Comparison of ENCODE assay signal across 8 cellular contexts in genomic region chr5:180828756-180829531, GRCh38. TPM values are rescaled to one million over a fixed set of nuclear protein-coding genes. Genes with fewer than 3 reads are reported as not detected.
DNase-seq lines count a peak whose midpoint lies in the region; ATAC-seq and TF ChIP-seq lines count a peak whose summit lies in the region.
"Not testable (repeated sequence)": the region's sequence is repeated elsewhere in the genome, so short reads cannot be mapped to it uniquely, and the experiment has no call there.

No MANE protein-coding gene starts in this region.

- POLR2A ChIA-PET in activated B cell treated with CpG ODN at 0.5 μM for 24 hours (lab: Charles Lee): interaction anchor here (4.2 to 6.3 kb wide), 3 partner anchors 20 to 33 kb away, joined by 84 to 240 read pairs (median 118); partner anchors contain the start of genes MGAT1 and ZFP62

- H3K27me3 ChIP-seq in BLaER1; HL-60 (ENCODE audit: insufficient read depth, poor library complexity, severe bottlenecking); endodermal cell (ENCODE audit: control insufficient read depth, insufficient read depth, low read length, poor library complexity, severe bottlenecking); lower lobe of right lung (ENCODE audit: low read depth); suprapubic skin: not testable (repeated sequence)

- H3K36me3 ChIP-seq in BLaER1: peaks cover 13% of the 10 kb centered on the region
- H3K36me3 ChIP-seq in endodermal cell (ENCODE audit: control insufficient read depth, insufficient read depth, low read length); lower lobe of right lung; suprapubic skin: not testable (repeated sequence)

- H3K27ac Mint-ChIP-seq in activated B cell treated with CpG ODN at 0.5 μM for 24 hours: peak overlapping the region; percentile 98
- peak overlapping the region; percentile 99 for H3K27ac Mint-ChIP-seq in activated naive CD8-positive, alpha-beta T cell treated with anti-CD3 and anti-CD28 coated beads for 36 hours
- H3K27ac Mint-ChIP-seq in endodermal cell: not testable (repeated sequence)
- peak overlapping the region; percentile 88 for H3K27ac Mint-ChIP-seq in progenitor cell of endocrine pancreas

- H3K9me3 ChIP-seq in BLaER1 (peaks cover 22% of the 10 kb centered on the region), endodermal cell (ENCODE audit: control insufficient read depth, low read length) (peaks cover 24% of the 10 kb centered on the region)
- not testable (repeated sequence) for H3K9me3 ChIP-seq in lower lobe of right lung, suprapubic skin

- intact Hi-C loops in activated B cell treated with CpG ODN at 0.5 μM for 24 hours (cut with micrococcal nuclease); lower lobe of right lung (cut with DNase I): not testable (repeated sequence)

- not testable (repeated sequence) for H3K27ac ChIP-seq in BLaER1; endodermal cell (ENCODE audit: low read depth, low read length)
- H3K27ac ChIP-seq in HL-60 (replicated peaks): peak overlapping the region; percentile 67
- peak overlapping the region; percentile 98 for H3K27ac ChIP-seq in lower lobe of right lung
- H3K27ac ChIP-seq in suprapubic skin: peak overlapping the region; percentile 97

- ATAC-seq in activated B cell treated with CpG ODN at 0.5 μM for 24 hours (ENCODE audit: low read depth); lower lobe of right lung: not testable (repeated sequence)

- H3K36me3 Mint-ChIP-seq in activated B cell treated with CpG ODN at 0.5 μM for 24 hours (ENCODE audit: low read depth): peaks cover 25% of the 10 kb centered on the region
- H3K36me3 Mint-ChIP-seq in activated naive CD8-positive, alpha-beta T cell treated with anti-CD3 and anti-CD28 coated beads for 36 hours: peaks cover 34% of the 10 kb centered on the region
- H3K36me3 Mint-ChIP-seq in endodermal cell (ENCODE audit: low read depth): peaks cover 17% of the 10 kb centered on the region
- H3K36me3 Mint-ChIP-seq in progenitor cell of endocrine pancreas (ENCODE audit: insufficient read depth): peaks cover 23% of the 10 kb centered on the region

- H3K4me1 ChIP-seq in BLaER1: peaks cover 34% of the 10 kb centered on the region
- H3K4me1 ChIP-seq in endodermal cell (ENCODE audit: control insufficient read depth, insufficient read depth, low read length): not testable (repeated sequence)
- H3K4me1 ChIP-seq in lower lobe of right lung: peaks cover 64% of the 10 kb centered on the region
- H3K4me1 ChIP-seq in suprapubic skin: peaks cover 66% of the 10 kb centered on the region

- not testable (repeated sequence) for H3K9me3 Mint-ChIP-seq in activated B cell treated with CpG ODN at 0.5 μM for 24 hours; activated naive CD8-positive, alpha-beta T cell treated with anti-CD3 and anti-CD28 coated beads for 36 hours
- H3K9me3 Mint-ChIP-seq in endodermal cell (peaks cover 43% of the 10 kb centered on the region), progenitor cell of endocrine pancreas (ENCODE audit: low read depth) (peaks cover 13% of the 10 kb centered on the region)

- H4K20me1 ChIP-seq in BLaER1: not testable (repeated sequence)

- DNase-seq in HL-60 (ENCODE audit: low read depth in 1 of 2, low spot score in 1 of 2): peak in 1 of 2 experiments; percentile 45
- DNase-seq in activated B cell treated with CpG ODN at 0.5 μM for 24 hours; activated naive CD8-positive, alpha-beta T cell treated with anti-CD3 and anti-CD28 coated beads for 36 hours; endodermal cell; lower lobe of right lung; progenitor cell of endocrine pancreas (ENCODE audit: low spot score, unreplicated experiment); suprapubic skin (ENCODE audit: low spot score in 2 of 2): not testable (repeated sequence)

- TF ChIP-seq CTCF in HL-60 (IDR thresholded peaks at IDR 0.05; ENCODE audit: insufficient read depth, low read length); activated B cell treated with CpG ODN at 0.5 μM for 24 hours (IDR thresholded peaks at IDR 0.05); endodermal cell (conservative IDR thresholded peaks at IDR 0.05); lower lobe of right lung (IDR thresholded peaks at IDR 0.05); progenitor cell of endocrine pancreas (IDR thresholded peaks at IDR 0.05; ENCODE audit: unreplicated experiment); suprapubic skin (IDR thresholded peaks at IDR 0.05): not testable (repeated sequence)

- H3K27me3 Mint-ChIP-seq in activated B cell treated with CpG ODN at 0.5 μM for 24 hours; activated naive CD8-positive, alpha-beta T cell treated with anti-CD3 and anti-CD28 coated beads for 36 hours; progenitor cell of endocrine pancreas: not testable (repeated sequence)
- H3K27me3 Mint-ChIP-seq in endodermal cell (ENCODE audit: insufficient read depth): peaks cover 60% of the 10 kb centered on the region

- peaks cover 41% of the 10 kb centered on the region for H3K4me1 Mint-ChIP-seq in activated B cell treated with CpG ODN at 0.5 μM for 24 hours
- H3K4me1 Mint-ChIP-seq in activated naive CD8-positive, alpha-beta T cell treated with anti-CD3 and anti-CD28 coated beads for 36 hours: peaks cover 39% of the 10 kb centered on the region
- H3K4me1 Mint-ChIP-seq in endodermal cell: not testable (repeated sequence)
- peaks cover 24% of the 10 kb centered on the region for H3K4me1 Mint-ChIP-seq in progenitor cell of endocrine pancreas (ENCODE audit: low read depth)

- H3K4me2 ChIP-seq in BLaER1: not testable (repeated sequence)

- H3K4me3 Mint-ChIP-seq in activated B cell treated with CpG ODN at 0.5 μM for 24 hours (peak overlapping the region; percentile 48), progenitor cell of endocrine pancreas (ENCODE audit: low read depth) (peak overlapping the region; percentile 62)
- H3K4me3 Mint-ChIP-seq in activated naive CD8-positive, alpha-beta T cell treated with anti-CD3 and anti-CD28 coated beads for 36 hours: peak overlapping the region; percentile 98
- H3K4me3 Mint-ChIP-seq in endodermal cell: not testable (repeated sequence)

- CTCF ChIA-PET in activated B cell treated with CpG ODN at 0.5 μM for 24 hours (lab: Charles Lee): interaction anchor here (1.2 to 1.6 kb wide), 2 partner anchors 13 to 44 kb away, joined by 3 to 5 read pairs; no protein-coding TSS in a partner anchor

- WGBS in endodermal cell (ENCODE audit: insufficient coverage in 1 of 2, insufficient read length in 1 of 2), 2 experiments: 95 to 98% methylated on average over 6 to 12 of the region's 13 CpGs
- 93% methylated on average over 13 of the region's 13 CpGs for WGBS in suprapubic skin

- not testable (repeated sequence) for H3K9ac ChIP-seq in BLaER1; endodermal cell (ENCODE audit: extremely low read depth, low read length, poor library complexity, severe bottlenecking)

- H3K4me3 ChIP-seq in BLaER1: peak overlapping the region; percentile 97; the same call in 1 of the 2 replicates
- H3K4me3 ChIP-seq in HL-60 (replicated peaks; ENCODE audit: insufficient read depth, low read length); suprapubic skin: not testable (repeated sequence)
- H3K4me3 ChIP-seq in endodermal cell (ENCODE audit: low read length): peak overlapping the region; percentile 81
- H3K4me3 ChIP-seq in lower lobe of right lung: peak overlapping the region; percentile 91

- TF ChIP-seq POLR2A in suprapubic skin (IDR thresholded peaks at IDR 0.05): not testable (repeated sequence)

- TF ChIP-seq EP300 in suprapubic skin (IDR thresholded peaks at IDR 0.05): not testable (repeated sequence)

RNA-seq across cellular contexts. Expression of gene MGAT1, which starts 26.3 kb away (rescaled TPM):
- 66.9 and 74.5 TPM in 2 replicates for total RNA-seq in activated B cell treated with CpG ODN at 0.5 μM for 24 hours
- total RNA-seq in activated naive CD8-positive, alpha-beta T cell treated with anti-CD3 and anti-CD28 coated beads for 36 hours: 100 to 1,000 TPM in 1 of 2 experiments, 10 to 100 TPM in 1; 99.1 to 101 TPM
- total RNA-seq in endodermal cell: 100 to 1,000 TPM in 1 of 2 donors, 10 to 100 TPM in 1; 76.2 to 101 TPM
- 58.9 TPM for polyA plus RNA-seq in endodermal cell (2013, experiment 1 of 2)
- 55.0 TPM for polyA plus RNA-seq in endodermal cell (2013, experiment 2 of 2)
- total RNA-seq in lower lobe of right lung: 241 TPM
- 63.8 and 66.9 TPM in 2 replicates for total RNA-seq in progenitor cell of endocrine pancreas
- total RNA-seq in suprapubic skin: 100 to 1,000 TPM; 122 to 137 (median 125) TPM

RNA-seq across cellular contexts. Expression of gene ZFP62, which starts 32.1 kb away (rescaled TPM):
- total RNA-seq in activated B cell treated with CpG ODN at 0.5 μM for 24 hours: 43.7 and 45.6 TPM in 2 replicates
- 10 to 100 TPM; 21.2 to 23.7 TPM for total RNA-seq in activated naive CD8-positive, alpha-beta T cell treated with anti-CD3 and anti-CD28 coated beads for 36 hours
- total RNA-seq in endodermal cell: 10 to 100 TPM; 37.3 to 44.6 TPM
- 43.3 TPM for polyA plus RNA-seq in endodermal cell (2013, experiment 1 of 2)
- polyA plus RNA-seq in endodermal cell (2013, experiment 2 of 2): 36.4 TPM
- total RNA-seq in lower lobe of right lung: 28.3 TPM
- total RNA-seq in progenitor cell of endocrine pancreas: 62.0 and 63.1 TPM in 2 replicates
- 10 to 100 TPM; 35.5 to 41.1 (median 39.1) TPM for total RNA-seq in suprapubic skin
